In the genomic region with DNA sequence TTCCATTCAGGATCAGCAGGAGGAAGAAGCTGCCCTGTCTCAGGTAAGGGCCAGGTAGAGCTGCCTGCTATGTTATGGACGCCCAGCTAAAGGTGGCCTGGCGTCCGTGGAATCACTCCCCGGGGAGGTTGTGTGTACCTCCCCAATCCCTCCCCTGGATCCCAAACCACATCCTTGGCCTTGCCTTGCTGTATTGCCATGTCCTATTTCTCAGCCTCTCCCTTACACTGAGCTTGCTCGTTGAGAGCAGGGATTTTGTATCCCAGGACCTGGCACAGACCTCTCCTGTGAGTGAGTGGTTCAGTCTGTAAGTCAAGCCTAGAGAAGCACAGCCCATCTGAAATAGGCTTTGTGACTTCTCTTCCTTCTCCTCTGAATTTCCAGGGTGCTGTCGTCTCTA, we compare ENCODE assay signal across 10 cellular contexts. TPM values are rescaled to one million over a fixed set of nuclear protein-coding genes. Genes with fewer than 3 reads are reported as not detected.
A peak's percentile ranks its signal among the peaks of the same experiment; 100 is the strongest.
DNase-seq lines count a peak whose midpoint lies in the region; ATAC-seq, FAIRE-seq and TF ChIP-seq lines count a peak whose summit lies in the region.
"Had no signal": no experiment of that assay in that cellular context is flagged by ENCODE, and none has a peak within 500 bp of the region (broad histone marks: within the 10 kb centered on the region; RNA-seq: fewer than 3 reads in every experiment).

No MANE protein-coding gene starts in this region.

- TF ChIP-seq RAD21 in HepG2 (CRISPR knock-in tag; IDR thresholded peaks at IDR 0.05) = no peak

- no peak for FAIRE-seq in HepG2 (lab: Jason Lieb, UNC)

- H3K9me3 Mint-ChIP-seq in chondrocyte (ENCODE audit: low read depth) = no peaks in the 10 kb centered on the region
- H3K9me3 Mint-ChIP-seq: CD8-positive, alpha-beta T cell had no signal

- in situ Hi-C loops in HepG2 (cut with HindIII; ENCODE audit: extremely low pct_ligation_motif_present, low pct_unique_long_range_greater_than_20kb) = no loop called here

- TF ChIP-seq EP300 in HepG2 (IDR thresholded peaks at IDR 0.05; ENCODE audit: low read depth in 2 of 2, low read length in 2 of 2) = no peak
- no peak for TF ChIP-seq EP300 in HepG2 (CRISPR knock-in tag; IDR thresholded peaks at IDR 0.05; ENCODE audit: borderline replicate concordance)

- H3K27me3 ChIP-seq in HUES48 (ENCODE audit: control insufficient read depth, insufficient read depth, low read length) = no peaks in the 10 kb centered on the region
- H3K27me3 ChIP-seq in left lung = no peaks in the 10 kb centered on the region
- peaks cover 7% of the 10 kb centered on the region for H3K27me3 ChIP-seq in prostate gland (replicated peaks; ENCODE audit: insufficient read depth)
- H3K27me3 ChIP-seq in HepG2 (ENCODE audit: control insufficient read depth in 1 of 2, insufficient read depth in 2 of 2, low read length in 2 of 2) = peaks cover 3 to 19% of the 10 kb centered on the region in 2 experiments; a peak in 2 of 5 replicates

- peak overlapping the region; percentile 52 for H3K4me3 Mint-ChIP-seq in chondrocyte (ENCODE audit: unreplicated experiment)
- H3K4me3 Mint-ChIP-seq: CD8-positive, alpha-beta T cell had no signal

- no peak overlapping the region for H2AFZ ChIP-seq in HepG2 (ENCODE audit: low read length)

- no peak overlapping the region for H3K4me3 ChIP-seq in HUES48 (ENCODE audit: low read depth, low read length)
- H3K4me3 ChIP-seq in left lung = no peak overlapping the region
- no peak overlapping the region for H3K4me3 ChIP-seq in prostate gland
- H3K4me3 ChIP-seq in HepG2 (replicated peaks in 1 of 3; ENCODE audit: insufficient read depth in 1 of 3, low read depth in 2 of 3, low read length in 3 of 3) = no peak overlapping the region

- H3K36me3 ChIP-seq in HUES48 (ENCODE audit: control insufficient read depth, insufficient read depth, low read length) (no peaks in the 10 kb centered on the region; the same call in 1 of the 2 replicates), left lung (peaks cover 0 to 5% of the 10 kb centered on the region in 2 donors), prostate gland (no peaks in the 10 kb centered on the region), HepG2 (replicated peaks in 1 of 2; ENCODE audit: control insufficient read depth in 1 of 2, insufficient read depth in 2 of 2, low read length in 2 of 2) (no peaks in the 10 kb centered on the region)

- peak overlapping the region; percentile 99 for H3K27ac Mint-ChIP-seq in chondrocyte (ENCODE audit: unreplicated experiment)

- WGBS in prostate gland = 79% methylated on average over 6 of the region's 6 CpGs
- 54% methylated on average over 2 of the region's 6 CpGs for WGBS in HepG2 (ENCODE audit: low lambda C conversion rate)

- H3K79me2 ChIP-seq in HepG2 (ENCODE audit: insufficient read depth, low read length) = no peaks in the 10 kb centered on the region

- no peaks in the 10 kb centered on the region for H3K9me3 ChIP-seq in HUES48 (ENCODE audit: control insufficient read depth, insufficient read depth, low read length)
- no peaks in the 10 kb centered on the region for H3K9me3 ChIP-seq in left lung
- H3K9me3 ChIP-seq in prostate gland = no peaks in the 10 kb centered on the region
- H3K9me3 ChIP-seq in HepG2 (ENCODE audit: low read length) = no peaks in the 10 kb centered on the region

- peaks cover 64% of the 10 kb centered on the region for H3K4me1 Mint-ChIP-seq in chondrocyte (ENCODE audit: low read depth)

- CTCF ChIA-PET in GM10248 (lab: Yijun Ruan, JAX) (interaction anchor here (1.0 to 1.4 kb wide), 3 partner anchors 11 to 37 kb away, joined by 3 to 4 read pairs (median 3); no protein-coding TSS in a partner anchor), HepG2 (lab: Yijun Ruan, JAX; ENCODE audit: low intra/inter-chr PET ratio, low total read pairs) (no interaction called here)

- no peak overlapping the region for H3K4me2 ChIP-seq in HepG2 (ENCODE audit: low read depth, low read length)

- POLR2A ChIA-PET in GM10248 (lab: Yijun Ruan, JAX) = no interaction called here
- POLR2A ChIA-PET in HepG2 (lab: Yijun Ruan, JAX) = no interaction called here

- no TSS peak for BruUV-seq in HepG2 (replicated peaks; lab: Mats Ljungman, UMichigan)

- TF ChIP-seq CTCF in chondrocyte (IDR thresholded peaks at IDR 0.05) (peak; percentile 34), left lung (IDR thresholded peaks at IDR 0.05) (no peak), GM10248 (IDR thresholded peaks at IDR 0.05; ENCODE audit: control extremely low read depth, extremely low read depth, low read depth, missing control alignments) (no peak), prostate gland (IDR thresholded peaks at IDR 0.05) (no peak), HepG2 (CRISPR knock-in tag; IDR thresholded peaks at IDR 0.05) (no peak)

- peaks cover 21% of the 10 kb centered on the region for H3K4me1 ChIP-seq in HUES48 (ENCODE audit: control insufficient read depth, insufficient read depth, low read length)
- peaks cover 11 to 35% of the 10 kb centered on the region in 2 donors for H3K4me1 ChIP-seq in left lung
- H3K4me1 ChIP-seq in prostate gland (replicated peaks) = no peaks in the 10 kb centered on the region
- peaks cover 23% of the 10 kb centered on the region for H3K4me1 ChIP-seq in HepG2 (ENCODE audit: insufficient read depth, low read length)

- H3K36me3 Mint-ChIP-seq in chondrocyte (ENCODE audit: low read depth) = peaks cover 39% of the 10 kb centered on the region

- intact Hi-C loops in left lung (cut with DNase I) = no loop called here
- intact Hi-C loops in prostate gland (cut with DNase I) = no loop called here
- intact Hi-C loops in HepG2 (cut with micrococcal nuclease; ENCODE audit: unreplicated experiment) = no loop called here

- H3K27me3 Mint-ChIP-seq in chondrocyte (ENCODE audit: low read depth) = no peaks in the 10 kb centered on the region

- ATAC-seq in left lung (peak; percentile 11), HepG2 (no peak), HG03135 (IDR thresholded peaks at IDR 0.05; ENCODE audit: unreplicated experiment) (no peak)
- ATAC-seq: CD8-positive, alpha-beta T cell had no signal

- no peaks in the 10 kb centered on the region for H4K20me1 ChIP-seq in HepG2 (ENCODE audit: insufficient read depth, low read length)

- DNase-seq in chondrocyte (ENCODE audit: low spot score) = no peak
- no peak for DNase-seq in left lung
- DNase-seq in stromal cell of bone marrow (ENCODE audit: low read depth) = peak; percentile 66
- DNase-seq in GM10248 (ENCODE audit: extremely low spot score) = no peak
- no peak for DNase-seq in prostate gland (ENCODE audit: low spot score)
- DNase-seq in HepG2 (ENCODE audit: low spot score) = no peak
- DNase-seq: NCI-H1694 had no signal

- peak overlapping the region; percentile 89 for H3K27ac ChIP-seq in HUES48 (ENCODE audit: low read depth, low read length)
- peak overlapping the region; percentile 63 to 85 for H3K27ac ChIP-seq in left lung
- peak overlapping the region in 1 of 2 donors; percentile 18 for H3K27ac ChIP-seq in prostate gland
- no peak overlapping the region for H3K27ac ChIP-seq in HepG2 (ENCODE audit: extremely low read length, insufficient read depth, low read length)

- TF ChIP-seq POLR2A in prostate gland (IDR thresholded peaks at IDR 0.05) (no peak), HepG2 (IDR thresholded peaks at IDR 0.05; ENCODE audit: insufficient read depth in 1 of 2, low read depth in 2 of 2, low read length in 2 of 2) (no peak)

- H3K9ac ChIP-seq in HUES48 (ENCODE audit: low read depth, low read length) (no peak overlapping the region), HepG2 (ENCODE audit: insufficient read depth, low read depth, low read length) (no peak overlapping the region)

TF ChIP-seq in HepG2, 621 proteins besides CTCF, POLR2A, EP300 and RAD21:
- no peak for TF ChIP-seq ZNF792 (CRISPR knock-in tag; IDR thresholded peaks at IDR 0.05)

RNA-seq across cellular contexts. Expression of gene TRAF6, which starts 53.9 kb away (rescaled TPM):
- total RNA-seq in chondrocyte (14.4 to 16.0 TPM (median 15.2 TPM) in 3 replicates), left lung (10 to 100 TPM; 11.3 to 12.4 TPM), prostate gland (10 to 100 TPM; 10.3 to 19.0 TPM), HepG2 (2016; rRNA removed; fragmentation: Illumina TruSeq; extraction: Trizol) (5.9 and 6.5 TPM in 2 replicates)
- 0.97 and 1.5 TPM in 2 replicates for total RNA-seq in HepG2 (2016; cell fraction: cytosol; rRNA removed; fragmentation: Illumina TruSeq; extraction: Trizol; ENCODE audit: low read depth)
- 6.1 and 8.4 TPM in 2 replicates for total RNA-seq in HepG2 (2016; cell fraction: insoluble cytoplasmic fraction; rRNA removed; fragmentation: Illumina TruSeq; extraction: Trizol)
- 2.9 and 3.1 TPM in 2 replicates for total RNA-seq in HepG2 (2016; cell fraction: membrane; rRNA removed; fragmentation: Illumina TruSeq; extraction: Trizol)
- 7.3 and 7.7 TPM in 2 replicates for total RNA-seq in HepG2 (2016; cell fraction: nucleus; rRNA removed; fragmentation: Illumina TruSeq; extraction: Trizol)
- polyA plus RNA-seq in HepG2 (2011; rRNA removed) = 3.3 and 3.8 TPM in 2 replicates
- polyA plus RNA-seq in HepG2 (2011; cell fraction: cytosol; rRNA removed) = 1.7 and 3.2 TPM in 2 replicates
- 3.8 and 4.1 TPM in 2 replicates for polyA plus RNA-seq in HepG2 (2011; cell fraction: nucleus; rRNA removed)
- polyA plus RNA-seq in HepG2 (2012) = 3.3 and 3.7 TPM in 2 replicates
- 0.31 and 0.53 TPM in 2 replicates for polyA plus RNA-seq in HepG2 (2016; cell fraction: cytosol; fragmentation: Illumina TruSeq; extraction: Trizol; ENCODE audit: low read depth)
- polyA plus RNA-seq in HepG2 (2016; cell fraction: insoluble cytoplasmic fraction; fragmentation: Illumina TruSeq; extraction: Trizol; ENCODE audit: low read depth) = 5.9 and 6.0 TPM in 2 replicates
- 0.86 and 0.92 TPM in 2 replicates for polyA plus RNA-seq in HepG2 (2016; cell fraction: membrane; fragmentation: Illumina TruSeq; extraction: Trizol; ENCODE audit: low read depth)
- 7.2 and 8.1 TPM in 2 replicates for polyA plus RNA-seq in HepG2 (2016; cell fraction: nucleus; fragmentation: Illumina TruSeq; extraction: Trizol; ENCODE audit: insufficient read depth, low read depth)
- polyA minus RNA-seq in HepG2 (2011; rRNA and poly(A)+ RNA removed; ENCODE audit: low replicate concordance) = 6.7 and 13.1 TPM in 2 replicates
- 2.2 and 4.3 TPM in 2 replicates for polyA minus RNA-seq in HepG2 (2011; cell fraction: cytosol; rRNA and poly(A)+ RNA removed)
- 15.3 and 18.3 TPM in 2 replicates for polyA minus RNA-seq in HepG2 (2011; cell fraction: nucleus; rRNA and poly(A)+ RNA removed)
